In genomic region chr6:51473996-51474975, GRCh38 we compare ENCODE assay signal across 19 cellular contexts.
"Had no signal": no experiment of that assay in that cellular context is flagged by ENCODE, and none has a peak within 500 bp of the region (broad histone marks: within the 10 kb centered on the region; RNA-seq: fewer than 3 reads in every experiment).

No MANE protein-coding gene starts in this region.

- H3K36me3 Mint-ChIP-seq: brain had no signal

- H3K4me1 Mint-ChIP-seq: stimulated activated naive CD8-positive, alpha-beta T cell treated with anti-CD3 and anti-CD28 coated beads, Interleukin-15, amount 100 ng/mL, for 72 hours had no signal

- H3K4me3 Mint-ChIP-seq: activated T-cell treated with anti-CD3 and anti-CD28 coated beads, Interleukin-2, amount 50 U/mL, for 24 hours; brain; dendritic cell treated with granulocyte-macrophage colony-stimulating factor and Interleukin-4, amounts not matched to agents 40 ng/mL and 50 ng/mL, for 4 days; neural crest cell; stimulated activated naive CD8-positive, alpha-beta T cell treated with anti-CD3 and anti-CD28 coated beads, Interleukin-15, amount 100 ng/mL, for 72 hours had no signal

- H3K27me3 Mint-ChIP-seq: activated T-cell treated with anti-CD3 and anti-CD28 coated beads, Interleukin-2, amount 50 U/mL, for 24 hours; dendritic cell treated with granulocyte-macrophage colony-stimulating factor and Interleukin-4, amounts not matched to agents 40 ng/mL and 50 ng/mL, for 4 days; stimulated activated naive CD8-positive, alpha-beta T cell treated with anti-CD3 and anti-CD28 coated beads, Interleukin-15, amount 100 ng/mL, for 72 hours had no signal

- DNase-seq: activated CD4-positive, alpha-beta T cell treated with anti-CD3 and anti-CD28 coated beads, Interleukin-2, amount 50 U/mL, for 4 hours; activated effector memory CD4-positive, alpha-beta T cell treated with Interleukin-2 at 50 U/mL for 16 hours; activated T-cell treated with anti-CD3 and anti-CD28 coated beads, Interleukin-2, amount 50 U/mL, for 24 hours; amniotic stem cell; cerebellar nuclear complex; head of caudate nucleus; islet precursor cell; left ventricle myocardium superior; pancreas; retina; stimulated activated CD4-positive, alpha-beta T cell treated with anti-CD3 and anti-CD28 coated beads, Interleukin-15, amount 100 ng/mL, for 24 hours; stimulated activated CD4-positive, alpha-beta T cell treated with anti-CD3 and anti-CD28 coated beads, Interleukin-4, amount 100 ng/mL, for 24 hours; stimulated activated naive CD8-positive, alpha-beta T cell treated with anti-CD3 and anti-CD28 coated beads, Interleukin-15, amount 100 ng/mL, for 72 hours had no signal

- H3K27ac Mint-ChIP-seq: activated naive CD4-positive, alpha-beta T cell treated with anti-CD3 and anti-CD28 coated beads, Interleukin-2, amount 50 U/mL, for 72 hours; activated T-cell treated with anti-CD3 and anti-CD28 coated beads, Interleukin-2, amount 50 U/mL, for 24 hours; dendritic cell treated with granulocyte-macrophage colony-stimulating factor and Interleukin-4, amounts not matched to agents 40 ng/mL and 50 ng/mL, for 4 days; stimulated activated naive CD8-positive, alpha-beta T cell treated with anti-CD3 and anti-CD28 coated beads, Interleukin-15, amount 100 ng/mL, for 72 hours had no signal

- H3K9me3 Mint-ChIP-seq: dendritic cell treated with granulocyte-macrophage colony-stimulating factor and Interleukin-4, amounts not matched to agents 40 ng/mL and 50 ng/mL, for 4 days; neural crest cell had no signal

- ATAC-seq: activated CD4-positive, CD25-positive, alpha-beta regulatory T cell treated with anti-CD3 and anti-CD28 coated beads, Interleukin-2, amount 50 U/mL, for 24 hours; activated naive CD4-positive, alpha-beta T cell treated with anti-CD3 and anti-CD28 coated beads, Interleukin-2, amount 50 U/mL, for 72 hours; left ventricle myocardium superior; pancreas; stimulated activated naive CD8-positive, alpha-beta T cell treated with anti-CD3 and anti-CD28 coated beads, Interleukin-15, amount 100 ng/mL, for 72 hours had no signal

- H3K27ac ChIP-seq: pancreas, thoracic aorta had no signal
